Comparison of ENCODE assay signal across 8 cellular contexts in the genomic region with DNA sequence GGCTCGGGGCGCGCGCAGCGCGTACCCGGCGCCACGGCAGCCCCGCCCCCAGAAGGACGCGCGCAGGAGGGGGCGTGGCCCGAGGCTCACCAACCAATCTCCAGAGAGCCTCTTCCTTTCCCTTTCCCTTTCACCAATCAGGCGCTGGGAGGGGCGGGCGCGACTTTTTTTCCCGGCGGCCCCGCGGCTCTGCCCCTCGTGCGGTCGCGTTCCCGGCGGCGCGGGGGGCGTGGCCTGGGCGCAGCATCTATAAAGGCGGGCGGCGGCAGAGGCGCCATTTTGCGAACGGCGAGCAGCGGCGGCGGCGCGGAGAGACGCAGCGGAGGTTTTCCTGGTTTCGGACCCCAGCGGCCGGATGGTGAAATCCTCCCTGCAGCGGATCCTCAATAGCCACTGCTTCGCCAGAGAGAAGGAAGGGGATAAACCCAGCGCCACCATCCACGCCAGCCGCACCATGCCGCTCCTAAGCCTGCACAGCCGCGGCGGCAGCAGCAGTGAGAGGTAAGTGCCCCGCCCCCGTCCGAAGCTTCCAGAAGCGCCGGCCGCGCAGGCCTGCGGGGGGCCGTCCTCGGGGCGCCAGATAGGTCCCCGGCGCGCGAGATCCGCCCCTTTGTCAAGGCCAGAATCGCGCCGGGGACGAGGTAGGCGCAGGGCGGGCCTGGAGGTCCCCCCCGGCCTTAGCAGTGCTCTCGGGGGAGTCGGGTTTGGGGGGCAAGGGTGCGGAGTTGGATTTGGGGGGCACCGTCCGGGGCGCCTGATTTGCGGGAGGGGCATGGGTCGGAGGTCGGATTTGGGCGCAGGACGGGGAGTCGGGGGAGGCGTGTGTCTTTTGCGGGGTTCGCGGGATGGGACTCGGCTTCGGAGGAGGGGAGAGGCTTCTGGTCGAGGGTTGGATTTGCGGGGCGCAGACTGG. TPM values are rescaled to one million over a fixed set of nuclear protein-coding genes. Genes with fewer than 3 reads are reported as not detected.
DNase-seq lines count a peak whose midpoint lies in the region; ATAC-seq, FAIRE-seq and TF ChIP-seq lines count a peak whose summit lies in the region.

No MANE protein-coding gene starts in this region.

- H3K27me3 ChIP-seq in astrocyte (ENCODE audit: insufficient read depth, low read length) = no peaks in the 10 kb centered on the region

- H3K27ac Mint-ChIP-seq in T-helper 2 cell treated with Interferon-gamma antibody and Interleukin-4, amounts not matched to agents 5 μg/mL and 100 μg/mL, for 36 hours = peak overlapping the region; percentile 89
- peak overlapping the region; percentile 84 for H3K27ac Mint-ChIP-seq in astrocyte (ENCODE audit: unreplicated experiment)

- peak overlapping the region; percentile 96 for H3K4me3 ChIP-seq in astrocyte (ENCODE audit: insufficient read depth, low read depth, low read length)

- DNase-seq in GM12892 (ENCODE audit: insufficient read length) (peak; percentile 98), NCI-H187 treated with DMSO at 0.1 percent for 48 hours (lab: John Stamatoyannopoulos, UW) (peak; percentile 88), astrocyte (ENCODE audit: low read depth) (peak; percentile 82), hepatic stellate cell (ENCODE audit: low spot score) (peak; percentile 100), renal cortical epithelial cell (ENCODE audit: low read depth) (peak; percentile 79)
- peak; percentile 99 for DNase-seq in T-helper 2 cell treated with Interferon-gamma antibody and Interleukin-4, amounts not matched to agents 5 μg/mL and 100 μg/mL, for 36 hours (ENCODE audit: low spot score)

- H3K36me3 ChIP-seq in astrocyte (ENCODE audit: insufficient read depth, low read length) = peaks cover 3% of the 10 kb centered on the region

- peak overlapping the region; percentile 27 for H2AFZ ChIP-seq in astrocyte (ENCODE audit: low read depth, low read length)

- no peak for TF ChIP-seq CTCF in astrocyte (IDR thresholded peaks at IDR 0.05; ENCODE audit: insufficient read depth, low read depth, low read length)

- peak; percentile 99 for TF ChIP-seq POLR2A in GM12892 (IDR thresholded peaks at IDR 0.05; ENCODE audit: low read depth, low read length)

- no peaks in the 10 kb centered on the region for H3K9me3 Mint-ChIP-seq in T-helper 2 cell treated with Interferon-gamma antibody and Interleukin-4, amounts not matched to agents 5 μg/mL and 100 μg/mL, for 36 hours
- no peaks in the 10 kb centered on the region for H3K9me3 Mint-ChIP-seq in astrocyte (ENCODE audit: unreplicated experiment)

- FAIRE-seq in GM12892 (lab: Jason Lieb, UNC) (peak; percentile 95), astrocyte (lab: Jason Lieb, UNC) (no peak)

- H3K4me1 ChIP-seq in astrocyte (ENCODE audit: insufficient read depth, low read length) = peaks cover 28% of the 10 kb centered on the region

- no peaks in the 10 kb centered on the region for H3K9me3 ChIP-seq in astrocyte (ENCODE audit: insufficient read depth, low read depth, low read length)

- H3K27ac ChIP-seq in astrocyte (ENCODE audit: low read depth, low read length) = peak overlapping the region; percentile 91

- peaks cover 52% of the 10 kb centered on the region for H3K79me2 ChIP-seq in astrocyte (ENCODE audit: insufficient read depth, low read length)

- H3K9ac ChIP-seq in astrocyte (ENCODE audit: low read length) = peak overlapping the region; percentile 99

- peaks cover 31% of the 10 kb centered on the region for H3K4me1 Mint-ChIP-seq in T-helper 2 cell treated with Interferon-gamma antibody and Interleukin-4, amounts not matched to agents 5 μg/mL and 100 μg/mL, for 36 hours (ENCODE audit: low read depth)
- H3K4me1 Mint-ChIP-seq in astrocyte (ENCODE audit: low read depth, unreplicated experiment) = peaks cover 13% of the 10 kb centered on the region

- ATAC-seq in HG02885 (IDR thresholded peaks at IDR 0.05; ENCODE audit: poor library complexity, unreplicated experiment) = peak; percentile 74
- ATAC-seq in HG02884 (IDR thresholded peaks at IDR 0.05; ENCODE audit: unreplicated experiment) = no peak

- H3K4me3 Mint-ChIP-seq in T-helper 2 cell treated with Interferon-gamma antibody and Interleukin-4, amounts not matched to agents 5 μg/mL and 100 μg/mL, for 36 hours = peak overlapping the region; percentile 87
- H3K4me3 Mint-ChIP-seq in astrocyte (ENCODE audit: unreplicated experiment) = peak overlapping the region; percentile 94

- H4K20me1 ChIP-seq in astrocyte (ENCODE audit: insufficient read depth, low read length) = peaks cover 49% of the 10 kb centered on the region

- peak overlapping the region; percentile 96 for H3K4me2 ChIP-seq in astrocyte (ENCODE audit: low read length)

- H3K36me3 Mint-ChIP-seq in T-helper 2 cell treated with Interferon-gamma antibody and Interleukin-4, amounts not matched to agents 5 μg/mL and 100 μg/mL, for 36 hours (ENCODE audit: low read depth) = peaks cover 28% of the 10 kb centered on the region
- peaks cover 14% of the 10 kb centered on the region for H3K36me3 Mint-ChIP-seq in astrocyte (ENCODE audit: low read depth, unreplicated experiment)

- no peaks in the 10 kb centered on the region for H3K27me3 Mint-ChIP-seq in T-helper 2 cell treated with Interferon-gamma antibody and Interleukin-4, amounts not matched to agents 5 μg/mL and 100 μg/mL, for 36 hours (ENCODE audit: low read depth)
- no peaks in the 10 kb centered on the region for H3K27me3 Mint-ChIP-seq in astrocyte (ENCODE audit: low read depth, unreplicated experiment)

RNA-seq across cellular contexts. Expression of a gene that starts 12.5 kb away (rescaled TPM):
- polyA plus RNA-seq in GM12892 (2012; ENCODE audit: missing spikeins) = 0.85 TPM
- 0.18 TPM in 1 of 2 replicates, not detected in the other for total RNA-seq in astrocyte
- total RNA-seq in renal cortical epithelial cell = 0.05 TPM in 1 of 2 replicates, not detected in the other

RNA-seq across cellular contexts. Expression of a gene that starts 13.3 kb away (rescaled TPM):
- polyA plus RNA-seq in GM12892 (2012; ENCODE audit: missing spikeins) = 0.64 TPM
- 0.36 and 1.3 TPM in 2 replicates for total RNA-seq in astrocyte
- 3.3 TPM in 1 of 2 replicates, not detected in the other for total RNA-seq in renal cortical epithelial cell

RNA-seq across cellular contexts. Expression of a gene that starts 20.4 kb away (rescaled TPM):
- not detected for polyA plus RNA-seq in GM12892 (2012; ENCODE audit: missing spikeins)
- total RNA-seq in astrocyte = 3.5 and 4.6 TPM in 2 replicates
- total RNA-seq in renal cortical epithelial cell = 1.0 TPM in 1 of 2 replicates, not detected in the other

RNA-seq across cellular contexts. Expression of a gene that starts 32.9 kb away (rescaled TPM):
- polyA plus RNA-seq in GM12892 (2012; ENCODE audit: missing spikeins) = 15.6 TPM
- 76.6 and 83.2 TPM in 2 replicates for total RNA-seq in astrocyte
- total RNA-seq in renal cortical epithelial cell = 21.0 and 39.2 TPM in 2 replicates

RNA-seq across cellular contexts. Expression of a gene that starts 33.4 kb away (rescaled TPM):
- 41.7 TPM for polyA plus RNA-seq in GM12892 (2012; ENCODE audit: missing spikeins)
- total RNA-seq in astrocyte = 69.9 and 78.3 TPM in 2 replicates
- total RNA-seq in renal cortical epithelial cell = 68.1 and 121 TPM in 2 replicates
